2 cellular contexts compared by ENCODE assay signal in the genomic region with DNA sequence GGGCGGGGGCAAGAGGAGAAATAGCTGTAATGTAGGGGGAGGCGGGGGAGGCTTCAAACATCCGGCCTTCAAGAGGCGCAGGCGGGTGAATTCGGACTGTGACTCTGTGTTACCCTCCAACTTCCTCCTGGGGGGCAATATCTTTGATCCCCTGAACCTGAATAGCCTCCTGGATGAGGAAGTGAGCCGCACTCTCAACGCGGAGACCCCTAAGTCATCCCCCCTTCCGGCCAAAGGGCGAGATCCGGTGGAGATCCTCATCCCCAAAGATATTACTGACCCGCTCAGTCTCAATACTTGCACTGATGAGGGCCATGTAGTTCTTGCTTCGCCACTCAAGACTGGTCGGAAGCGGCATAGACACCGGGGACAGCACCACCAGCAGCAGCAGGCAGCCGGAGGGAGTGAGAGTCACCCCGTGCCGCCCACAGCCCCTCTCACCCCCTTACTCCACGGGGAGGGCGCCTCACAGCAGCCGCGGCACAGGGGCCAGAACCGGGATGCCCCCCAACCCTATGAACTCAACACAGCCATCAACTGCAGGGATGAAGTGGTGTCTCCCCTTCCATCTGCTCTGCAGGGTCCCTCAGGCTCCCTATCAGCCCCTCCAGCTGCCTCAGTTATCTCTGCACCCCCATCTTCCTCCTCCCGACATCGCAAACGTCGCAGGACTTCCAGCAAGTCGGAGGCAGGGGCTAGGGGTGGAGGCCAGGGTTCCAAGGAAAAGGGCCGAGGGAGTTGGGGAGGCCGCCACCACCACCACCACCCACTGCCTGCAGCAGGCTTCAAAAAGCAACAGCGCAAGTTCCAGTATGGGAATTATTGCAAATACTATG.
TF ChIP-seq lines count a peak whose summit lies in the region.

No MANE protein-coding gene starts in this region.

TF ChIP-seq in A549, 52 proteins besides CTCF, POLR2A, EP300 and RAD21:
- TF ChIP-seq HEYL (CRISPR knock-in tag; IDR thresholded peaks at IDR 0.05) (no peak), FOXS1 (CRISPR knock-in tag; IDR thresholded peaks at IDR 0.05) (no peak), EHMT2 (IDR thresholded peaks at IDR 0.05; ENCODE audit: low read depth) (no peak), PHF8 (IDR thresholded peaks at IDR 0.05; ENCODE audit: borderline replicate concordance, low read depth) (no peak), FOSL2 (IDR thresholded peaks at IDR 0.05) (no peak), FOSL2 (CRISPR knock-in tag; IDR thresholded peaks at IDR 0.05) (no peak), CBX2 (IDR thresholded peaks at IDR 0.05; ENCODE audit: borderline replicate concordance, low read depth) (no peak), SMC3 (IDR thresholded peaks at IDR 0.05) (no peak), RARB (CRISPR knock-in tag; IDR thresholded peaks at IDR 0.05) (no peak), ZSCAN20 (CRISPR knock-in tag; IDR thresholded peaks at IDR 0.05) (no peak), ELK1 (IDR thresholded peaks at IDR 0.05; ENCODE audit: low read depth, low read length) (no peak), KDM1A (IDR thresholded peaks at IDR 0.05; ENCODE audit: low read depth) (no peak), ESRRA (IDR thresholded peaks at IDR 0.05; ENCODE audit: borderline replicate concordance, low read length) (no peak), MAZ (IDR thresholded peaks at IDR 0.05; ENCODE audit: borderline replicate concordance, low read depth, low read length) (no peak), CBX8 (IDR thresholded peaks at IDR 0.05) (no peak), RFX5 (IDR thresholded peaks at IDR 0.05) (no peak), ZFP36 (IDR thresholded peaks at IDR 0.05; ENCODE audit: borderline replicate concordance, partially characterized antibody) (no peak)
- TF ChIP-seq, protein P1, sequence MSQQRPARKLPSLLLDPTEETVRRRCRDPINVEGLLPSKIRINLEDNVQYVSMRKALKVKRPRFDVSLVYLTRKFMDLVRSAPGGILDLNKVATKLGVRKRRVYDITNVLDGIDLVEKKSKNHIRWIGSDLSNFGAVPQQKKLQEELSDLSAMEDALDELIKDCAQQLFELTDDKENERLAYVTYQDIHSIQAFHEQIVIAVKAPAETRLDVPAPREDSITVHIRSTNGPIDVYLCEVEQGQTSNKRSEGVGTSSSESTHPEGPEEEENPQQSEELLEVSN (IDR thresholded peaks at IDR 0.05; ENCODE audit: borderline replicate concordance, low read depth) = no peak
- TF ChIP-seq, protein P2, sequence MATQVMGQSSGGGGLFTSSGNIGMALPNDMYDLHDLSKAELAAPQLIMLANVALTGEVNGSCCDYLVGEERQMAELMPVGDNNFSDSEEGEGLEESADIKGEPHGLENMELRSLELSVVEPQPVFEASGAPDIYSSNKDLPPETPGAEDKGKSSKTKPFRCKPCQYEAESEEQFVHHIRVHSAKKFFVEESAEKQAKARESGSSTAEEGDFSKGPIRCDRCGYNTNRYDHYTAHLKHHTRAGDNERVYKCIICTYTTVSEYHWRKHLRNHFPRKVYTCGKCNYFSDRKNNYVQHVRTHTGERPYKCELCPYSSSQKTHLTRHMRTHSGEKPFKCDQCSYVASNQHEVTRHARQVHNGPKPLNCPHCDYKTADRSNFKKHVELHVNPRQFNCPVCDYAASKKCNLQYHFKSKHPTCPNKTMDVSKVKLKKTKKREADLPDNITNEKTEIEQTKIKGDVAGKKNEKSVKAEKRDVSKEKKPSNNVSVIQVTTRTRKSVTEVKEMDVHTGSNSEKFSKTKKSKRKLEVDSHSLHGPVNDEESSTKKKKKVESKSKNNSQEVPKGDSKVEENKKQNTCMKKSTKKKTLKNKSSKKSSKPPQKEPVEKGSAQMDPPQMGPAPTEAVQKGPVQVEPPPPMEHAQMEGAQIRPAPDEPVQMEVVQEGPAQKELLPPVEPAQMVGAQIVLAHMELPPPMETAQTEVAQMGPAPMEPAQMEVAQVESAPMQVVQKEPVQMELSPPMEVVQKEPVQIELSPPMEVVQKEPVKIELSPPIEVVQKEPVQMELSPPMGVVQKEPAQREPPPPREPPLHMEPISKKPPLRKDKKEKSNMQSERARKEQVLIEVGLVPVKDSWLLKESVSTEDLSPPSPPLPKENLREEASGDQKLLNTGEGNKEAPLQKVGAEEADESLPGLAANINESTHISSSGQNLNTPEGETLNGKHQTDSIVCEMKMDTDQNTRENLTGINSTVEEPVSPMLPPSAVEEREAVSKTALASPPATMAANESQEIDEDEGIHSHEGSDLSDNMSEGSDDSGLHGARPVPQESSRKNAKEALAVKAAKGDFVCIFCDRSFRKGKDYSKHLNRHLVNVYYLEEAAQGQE (IDR thresholded peaks at IDR 0.05) = no peak

TF ChIP-seq in HCT116, 20 proteins besides CTCF, POLR2A, EP300 and RAD21:
- no peak for TF ChIP-seq MAX (IDR thresholded peaks at IDR 0.05)
- TF ChIP-seq POLR2AphosphoS5 (IDR thresholded peaks at IDR 0.05; ENCODE audit: low read depth, low read length) = peak; percentile 49; the same call in 1 of the 2 replicates
